9 cellular contexts compared by ENCODE assay signal in genomic region chr15:78035319-78035718, GRCh38. TPM values are rescaled to one million over a fixed set of nuclear protein-coding genes. Genes with fewer than 3 reads are reported as not detected.
DNase-seq lines count a peak whose midpoint lies in the region; ATAC-seq and TF ChIP-seq lines count a peak whose summit lies in the region.
"Had no signal": no experiment of that assay in that cellular context is flagged by ENCODE, and none has a peak within 500 bp of the region (broad histone marks: within the 10 kb centered on the region; RNA-seq: fewer than 3 reads in every experiment).

No MANE protein-coding gene starts in this region.

- peaks cover 0 to 74% (median 0%) of the 10 kb centered on the region in 11 experiments; a peak in 6 of 22 replicates for H4K20me1 ChIP-seq in BLaER1 treated with 17β-estradiol and CSF1 and Interleukin-3, amounts not matched to agents 10 nM and 100 nM
- no peaks in the 10 kb centered on the region for H4K20me1 ChIP-seq in Karpas-422 (ENCODE audit: insufficient read depth, low read depth, low read length)

- H3K23ac ChIP-seq in mesendoderm (ENCODE audit: low read length) = no peak overlapping the region

- no peak overlapping the region for H2AFZ ChIP-seq in Karpas-422 (ENCODE audit: low read length)

- no peak overlapping the region for H2BK120ac ChIP-seq in mesendoderm (ENCODE audit: low read depth, low read length)

- peak overlapping the region; percentile 62 to 89 (median 80) for H3K4me2 ChIP-seq in BLaER1 treated with 17β-estradiol and CSF1 and Interleukin-3, amounts not matched to agents 10 nM and 100 nM
- H3K4me2 ChIP-seq in mesendoderm (ENCODE audit: low read length) (no peak overlapping the region), Karpas-422 (ENCODE audit: low read depth, low read length, poor library complexity, severe bottlenecking) (no peak overlapping the region)

- TF ChIP-seq CTCF in natural killer cell (IDR thresholded peaks at IDR 0.05) = no peak

- no peak overlapping the region for H2AK5ac ChIP-seq in mesendoderm (ENCODE audit: low read length)

- no peaks in the 10 kb centered on the region for H3K9me2 ChIP-seq in Karpas-422 (replicated peaks; ENCODE audit: insufficient read depth, low read length)

- H3K79me2 ChIP-seq in mesendoderm (ENCODE audit: control insufficient read depth, insufficient read depth, low read length) = no peaks in the 10 kb centered on the region
- H3K79me2 ChIP-seq in Karpas-422 (ENCODE audit: low read length) = peaks cover 27% of the 10 kb centered on the region; the same call in 1 of the 2 replicates

- peaks cover 5 to 35% (median 18%) of the 10 kb centered on the region in 11 experiments; a peak in 18 of 22 replicates for H3K36me3 ChIP-seq in BLaER1 treated with 17β-estradiol and CSF1 and Interleukin-3, amounts not matched to agents 10 nM and 100 nM
- H3K36me3 ChIP-seq in SJCRH30 (peaks cover 22% of the 10 kb centered on the region), mesendoderm (ENCODE audit: control insufficient read depth, insufficient read depth, low read length) (no peaks in the 10 kb centered on the region), Karpas-422 (ENCODE audit: insufficient read depth, low read length) (no peaks in the 10 kb centered on the region)

- no CpG with 5 or more reads among the region's 4 CpGs for WGBS in mesendoderm (ENCODE audit: extremely low coverage, insufficient coverage, low lambda C conversion rate)

- peak; percentile 11 to 39 (median 30) for ATAC-seq in natural killer cell

- no peak overlapping the region for H4K8ac ChIP-seq in mesendoderm (ENCODE audit: low read depth, low read length)

- 0 out of 20 replicates have a peak overlapping the region, but pooled peaks of 1 of the 10 experiments have one; percentile 13 for H3K4me3 ChIP-seq in BLaER1 treated with 17β-estradiol and CSF1 and Interleukin-3, amounts not matched to agents 10 nM and 100 nM
- H3K4me3 ChIP-seq in SJCRH30 (no peak overlapping the region), mesendoderm (ENCODE audit: low read length) (no peak overlapping the region), Karpas-422 (ENCODE audit: low read length) (no peak overlapping the region)

- H3K27ac ChIP-seq in BLaER1 treated with 17β-estradiol and CSF1 and Interleukin-3, amounts not matched to agents 10 nM and 100 nM = peak overlapping the region; percentile 9 to 69 (median 54); a peak in 20 of 22 replicates
- H3K27ac ChIP-seq in SJCRH30 (peak overlapping the region; percentile 29), cingulate gyrus (ENCODE audit: low read depth, low read length) (peak overlapping the region; percentile 24), mesendoderm (ENCODE audit: low read depth, low read length) (no peak overlapping the region), Karpas-422 (ENCODE audit: low read length) (no peak overlapping the region)

- H3K4me1 Mint-ChIP-seq in natural killer cell = peaks cover 54 to 77% of the 10 kb centered on the region in 2 donors

- intact Hi-C loops in natural killer cell (cut with micrococcal nuclease) = loop anchor here (1.0 to 2.0 kb wide), 3 partner anchors 9 to 33 kb away; no protein-coding TSS in a partner anchor

- no peak overlapping the region for H4K5ac ChIP-seq in mesendoderm (ENCODE audit: low read length)

- H3K4me3 Mint-ChIP-seq in natural killer cell = peak overlapping the region; percentile 79

- H2BK15ac ChIP-seq in mesendoderm (replicated peaks; ENCODE audit: low read depth) = no peak overlapping the region

- DNase-seq in SJCRH30 (no peak), natural killer cell (peak; percentile 30), NAMALWA (ENCODE audit: low spot score) (no peak), mesendoderm (no peak), Karpas-422 (no peak), HPDE6-E6E7 (ENCODE audit: extremely low spot score) (no peak)

- H3K27me3 Mint-ChIP-seq in natural killer cell (ENCODE audit: low read depth in 2 of 2) = no peaks in the 10 kb centered on the region

- peak overlapping the region in 9 of 11 experiments; percentile 29 to 59 (median 45); a peak in 13 of 22 replicates for H3K9ac ChIP-seq in BLaER1 treated with 17β-estradiol and CSF1 and Interleukin-3, amounts not matched to agents 10 nM and 100 nM
- H3K9ac ChIP-seq in mesendoderm (ENCODE audit: low read length) = no peak overlapping the region
- H3K9ac ChIP-seq in Karpas-422 (ENCODE audit: low read length) = no peak overlapping the region

- H3K4me1 ChIP-seq in BLaER1 treated with 17β-estradiol and CSF1 and Interleukin-3, amounts not matched to agents 10 nM and 100 nM = peaks cover 81 to 96% (median 89%) of the 10 kb centered on the region in 10 experiments
- H3K4me1 ChIP-seq in SJCRH30 = peaks cover 31% of the 10 kb centered on the region
- H3K4me1 ChIP-seq in mesendoderm (ENCODE audit: control insufficient read depth, low read depth, low read length) = no peaks in the 10 kb centered on the region
- peaks cover 34% of the 10 kb centered on the region for H3K4me1 ChIP-seq in Karpas-422 (ENCODE audit: low read length)

- H3K36me3 Mint-ChIP-seq in natural killer cell = no peaks in the 10 kb centered on the region

- peak overlapping the region; percentile 92 to 96 for H3K27ac Mint-ChIP-seq in natural killer cell

- H3K18ac ChIP-seq in mesendoderm (ENCODE audit: low read length) = no peak overlapping the region

- no peak overlapping the region for H3K56ac ChIP-seq in mesendoderm (ENCODE audit: low read length)

- H3K27me3 ChIP-seq in BLaER1 treated with 17β-estradiol and CSF1 and Interleukin-3, amounts not matched to agents 10 nM and 100 nM = no peaks in the 10 kb centered on the region
- no peaks in the 10 kb centered on the region for H3K27me3 ChIP-seq in SJCRH30
- no peaks in the 10 kb centered on the region for H3K27me3 ChIP-seq in mesendoderm (ENCODE audit: insufficient read depth, low read length, poor library complexity)
- H3K27me3 ChIP-seq in Karpas-422 (ENCODE audit: low read length) = no peaks in the 10 kb centered on the region

- H3K4ac ChIP-seq in mesendoderm (ENCODE audit: low read depth, low read length) = no peak overlapping the region

- H3K9me3 ChIP-seq in BLaER1 treated with 17β-estradiol and CSF1 and Interleukin-3, amounts not matched to agents 10 nM and 100 nM (replicated peaks in 1 of 11) = no peaks in the 10 kb centered on the region
- H3K9me3 ChIP-seq in SJCRH30 (replicated peaks) (no peaks in the 10 kb centered on the region), Karpas-422 (ENCODE audit: low read length) (no peaks in the 10 kb centered on the region)

- H3K79me1 ChIP-seq in mesendoderm (ENCODE audit: low read length) = no peaks in the 10 kb centered on the region

- no peaks in the 10 kb centered on the region for H3K9me3 Mint-ChIP-seq in natural killer cell

- no peak overlapping the region for H2BK5ac ChIP-seq in mesendoderm (ENCODE audit: low read length)

RNA-seq across cellular contexts. Expression of gene TBC1D2B, which starts 42.2 kb away (rescaled TPM):
- total RNA-seq in SJCRH30 (2014; rRNA removed; shearing (Covaris generic)) = 50.7 and 58.2 TPM in 2 replicates
- 10 to 100 TPM; 54.0 to 83.5 (median 56.7) TPM for total RNA-seq in natural killer cell
- polyA plus RNA-seq in mesendoderm (2013, experiment 1 of 2) = 5.2 TPM
- 5.4 TPM for polyA plus RNA-seq in mesendoderm (2013, experiment 2 of 2)
- total RNA-seq in Karpas-422 (2014; rRNA removed; shearing (Covaris generic); ENCODE audit: low replicate concordance) = 20.1 and 38.9 TPM in 2 replicates

RNA-seq across cellular contexts. Expression of gene SH2D7, which starts 57.0 kb away (rescaled TPM):
- 0.08 and 0.36 TPM in 2 replicates for total RNA-seq in SJCRH30 (2014; rRNA removed; shearing (Covaris generic))
- not detected for total RNA-seq in natural killer cell
- polyA plus RNA-seq in mesendoderm (2013, experiment 1 of 2) = not detected
- not detected for polyA plus RNA-seq in mesendoderm (2013, experiment 2 of 2)
- total RNA-seq in Karpas-422 (2014; rRNA removed; shearing (Covaris generic); ENCODE audit: low replicate concordance) = not detected in 2 replicates
- total RNA-seq: Daoy had no signal

Comparison
In these comparisons a context has a peak if more than half of its experiments do, and no peak if none do; other contexts are left out.
1. H3K27ac ChIP-seq: peak in BLaER1 treated with 17β-estradiol and CSF1 and Interleukin-3, amounts not matched to agents 10 nM and 100 nM (11 of 11), SJCRH30 (single experiment) and cingulate gyrus (single experiment); none in mesendoderm (single experiment) and Karpas-422 (single experiment).
2. H3K4me2 ChIP-seq: peak in BLaER1 treated with 17β-estradiol and CSF1 and Interleukin-3, amounts not matched to agents 10 nM and 100 nM (11 of 11); none in mesendoderm (single experiment) and Karpas-422 (single experiment).
3. H3K9ac ChIP-seq: peak in BLaER1 treated with 17β-estradiol and CSF1 and Interleukin-3, amounts not matched to agents 10 nM and 100 nM (9 of 11); none in mesendoderm (single experiment) and Karpas-422 (single experiment).